Comparison of ENCODE assay signal across 10 cellular contexts in the genomic region with DNA sequence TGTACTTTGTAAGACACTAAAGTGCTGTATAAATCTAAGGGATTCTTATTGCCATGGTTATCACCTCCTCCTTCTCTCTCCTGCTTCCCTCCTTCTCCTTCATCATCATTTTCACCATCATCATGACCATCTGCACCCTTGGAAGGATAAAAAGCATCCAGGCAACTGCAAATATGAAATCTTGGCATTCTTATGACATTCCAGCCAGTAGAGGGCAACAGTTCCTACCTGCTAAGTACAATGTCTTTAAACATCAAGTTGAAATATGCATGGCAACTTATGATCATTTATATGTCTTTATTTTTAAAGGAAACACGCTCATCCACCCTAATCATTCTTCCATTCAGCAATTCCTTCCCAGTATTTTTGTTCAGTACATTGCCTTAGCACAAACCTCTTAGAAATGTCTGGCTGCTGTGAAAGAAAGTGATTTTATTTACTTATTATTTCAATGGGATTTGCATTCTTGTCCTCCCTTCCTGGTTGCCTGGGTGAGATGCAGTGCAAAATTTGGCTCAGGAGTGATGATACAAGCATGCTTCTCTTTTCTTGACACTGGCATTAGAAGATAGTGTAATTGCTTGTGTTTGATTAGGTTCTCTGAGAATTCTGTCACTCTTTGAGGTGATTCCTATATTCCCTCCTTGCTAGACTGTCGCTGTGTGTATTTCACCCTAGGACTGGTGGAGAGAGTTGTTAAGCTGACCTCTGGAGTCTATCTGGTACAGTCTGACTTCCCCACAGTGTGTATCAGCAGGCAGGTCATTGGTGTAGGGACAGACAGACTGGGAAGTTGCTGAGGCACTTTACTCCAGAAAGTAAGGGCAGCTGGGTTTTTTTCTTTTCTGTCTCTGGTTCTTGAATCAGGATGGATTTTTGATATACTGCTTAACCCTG.
DNase-seq lines count a peak whose midpoint lies in the region; ATAC-seq and TF ChIP-seq lines count a peak whose summit lies in the region.
"Had no signal": no experiment of that assay in that cellular context is flagged by ENCODE, and none has a peak within 500 bp of the region (broad histone marks: within the 10 kb centered on the region; RNA-seq: fewer than 3 reads in every experiment).

No MANE protein-coding gene starts in this region.

- H3K27me3 ChIP-seq in kidney epithelial cell (ENCODE audit: control insufficient read depth, insufficient read depth, low read length), result no peaks in the 10 kb centered on the region
- no peaks in the 10 kb centered on the region for H3K27me3 ChIP-seq in CD8-positive, alpha-beta memory T cell (ENCODE audit: insufficient read depth, low read length, poor library complexity, severe bottlenecking)

- H3K4me1 Mint-ChIP-seq in Calu3 (ENCODE audit: low read depth, unreplicated experiment), result peaks cover under 1% of the 10 kb centered on the region
- H3K4me1 Mint-ChIP-seq in WTC11, result peaks cover 5% of the 10 kb centered on the region
- H3K4me1 Mint-ChIP-seq in CD8-positive, alpha-beta memory T cell, result no peaks in the 10 kb centered on the region
- H3K4me1 Mint-ChIP-seq: IgD-negative memory B cell had no signal

- BruUV-seq in Calu3 (replicated peaks; lab: Mats Ljungman, UMichigan), result no TSS peak

- H3K9me3 ChIP-seq in CD8-positive, alpha-beta memory T cell (ENCODE audit: low read length), result no peaks in the 10 kb centered on the region
- H3K9me3 ChIP-seq: neutrophil had no signal

- POLR2A ChIA-PET in WTC11 (lab: Charles Lee), result no interaction called here
- POLR2A ChIA-PET in CD8-positive, alpha-beta memory T cell (lab: Charles Lee), result no interaction called here

- H3K27ac ChIP-seq in CD8-positive, alpha-beta memory T cell (ENCODE audit: low read depth, low read length), result no peak overlapping the region
- H3K27ac ChIP-seq: neutrophil had no signal

- H3K36me3 ChIP-seq in kidney epithelial cell (ENCODE audit: control insufficient read depth, insufficient read depth, low read length), result no peaks in the 10 kb centered on the region
- no peaks in the 10 kb centered on the region for H3K36me3 ChIP-seq in CD8-positive, alpha-beta memory T cell (ENCODE audit: insufficient read depth, low read length)
- H3K36me3 ChIP-seq: neutrophil had no signal

- no peak overlapping the region for H3K4me3 Mint-ChIP-seq in Calu3 (ENCODE audit: low read depth, unreplicated experiment)
- no peak overlapping the region for H3K4me3 Mint-ChIP-seq in WTC11
- H3K4me3 Mint-ChIP-seq in CD8-positive, alpha-beta memory T cell, result no peak overlapping the region
- H3K4me3 Mint-ChIP-seq: IgD-negative memory B cell had no signal

- H3K27ac Mint-ChIP-seq in Calu3 (ENCODE audit: unreplicated experiment), result no peak overlapping the region
- no peak overlapping the region for H3K27ac Mint-ChIP-seq in WTC11
- no peak overlapping the region for H3K27ac Mint-ChIP-seq in CD8-positive, alpha-beta memory T cell
- H3K27ac Mint-ChIP-seq: IgD-negative memory B cell had no signal

- intact Hi-C loops in Calu3 (cut with micrococcal nuclease; ENCODE audit: unreplicated experiment), result no loop called here

- no peak overlapping the region for H3K4me3 ChIP-seq in kidney epithelial cell (ENCODE audit: low read depth, low read length)
- H3K4me3 ChIP-seq in CD8-positive, alpha-beta memory T cell (ENCODE audit: low read length), result no peak overlapping the region

- DNase-seq in Calu3 (peak; percentile 51), HS-5 (ENCODE audit: low read depth) (peak; percentile 49), WTC11 (ENCODE audit: low spot score) (no peak), kidney epithelial cell (ENCODE audit: low read depth) (no peak)
- no peak for DNase-seq in activated CD4-positive, alpha-beta T cell treated with anti-CD3 and anti-CD28 coated beads for 1 hour
- no peak for DNase-seq in CD8-positive, alpha-beta memory T cell

- H3K27me3 Mint-ChIP-seq in Calu3 (ENCODE audit: unreplicated experiment) (peaks cover 54% of the 10 kb centered on the region), WTC11 (ENCODE audit: low read depth) (no peaks in the 10 kb centered on the region)
- no peaks in the 10 kb centered on the region for H3K27me3 Mint-ChIP-seq in CD8-positive, alpha-beta memory T cell

- ATAC-seq in WTC11 (peak; percentile 50; the same call in 1 of the 2 replicates), HG03439 (IDR thresholded peaks at IDR 0.05; ENCODE audit: unreplicated experiment) (no peak), HG02798 (IDR thresholded peaks at IDR 0.05; ENCODE audit: poor library complexity, unreplicated experiment) (no peak)

- CTCF ChIA-PET in Calu3 (lab: Charles Lee), result interaction anchor here (0.6 to 1.3 kb wide), 2 partner anchors 22 to 41 kb away, joined by 3 to 4 read pairs; no protein-coding TSS in a partner anchor
- CTCF ChIA-PET in WTC11 (lab: Charles Lee), result interaction anchor here (0.8 to 1.3 kb wide), 4 partner anchors 10 to 216 kb away, joined by 3 read pairs; no protein-coding TSS in a partner anchor
- CTCF ChIA-PET in CD8-positive, alpha-beta memory T cell (lab: Charles Lee), result no interaction called here

- H3K36me3 Mint-ChIP-seq in Calu3 (ENCODE audit: insufficient read depth, unreplicated experiment), result no peaks in the 10 kb centered on the region
- no peaks in the 10 kb centered on the region for H3K36me3 Mint-ChIP-seq in WTC11
- H3K36me3 Mint-ChIP-seq in CD8-positive, alpha-beta memory T cell, result peaks cover 0 to 23% (median 0%) of the 10 kb centered on the region in 3 donors

- peak; percentile 61 for TF ChIP-seq CTCF in Calu3 (IDR thresholded peaks at IDR 0.05; ENCODE audit: unreplicated experiment)
- TF ChIP-seq CTCF in WTC11 (IDR thresholded peaks at IDR 0.05), result 0 out of 2 replicates have a peak, but pooled peaks have one; percentile 45
- peak; percentile 78 for TF ChIP-seq CTCF in kidney epithelial cell (IDR thresholded peaks at IDR 0.05; ENCODE audit: insufficient read depth, low read length, poor library complexity, severe bottlenecking)

- H3K4me1 ChIP-seq in CD8-positive, alpha-beta memory T cell (ENCODE audit: insufficient read depth, low read length), result no peaks in the 10 kb centered on the region

- H3K9me3 Mint-ChIP-seq in Calu3 (ENCODE audit: low read depth, unreplicated experiment) (no peaks in the 10 kb centered on the region), WTC11 (peaks cover 7% of the 10 kb centered on the region)
- peaks cover 0 to 9% (median 1%) of the 10 kb centered on the region in 5 donors for H3K9me3 Mint-ChIP-seq in CD8-positive, alpha-beta memory T cell

TF ChIP-seq in WTC11, 78 proteins besides CTCF, POLR2A, EP300 and RAD21:
- TF ChIP-seq ZNF671 (CRISPR knock-in tag; IDR thresholded peaks at IDR 0.05) (no peak), TEAD1 (CRISPR knock-in tag; IDR thresholded peaks at IDR 0.05) (peak; percentile 99; the same call in 1 of the 2 replicates), TEAD4 (CRISPR knock-in tag; IDR thresholded peaks at IDR 0.05) (peak; percentile 97)

Comparison
In these comparisons a context has a peak if more than half of its experiments do, and no peak if none do; other contexts are left out.
1. DNase-seq: peak in Calu3 (single experiment) and HS-5 (single experiment); none in WTC11 (single experiment), kidney epithelial cell (single experiment), activated CD4-positive, alpha-beta T cell treated with anti-CD3 and anti-CD28 coated beads for 1 hour (single experiment) and CD8-positive, alpha-beta memory T cell (0 of 5).
2. Peak in every context shown above with its lines, with median percentiles within 50 percentile points of each other: CTCF ChIP-seq.